Comparison of ENCODE assay signal across 8 cellular contexts in genomic region chr6:158869010-158869603, GRCh38. TPM values are rescaled to one million over a fixed set of nuclear protein-coding genes. Genes with fewer than 3 reads are reported as not detected.
A peak's percentile ranks its signal among the peaks of the same experiment; 100 is the strongest.
DNase-seq lines count a peak whose midpoint lies in the region; ATAC-seq and TF ChIP-seq lines count a peak whose summit lies in the region.

No MANE protein-coding gene starts in this region.

- WGBS in esophagus, 2 donors = 17 to 21% methylated on average over 16 to 19 of the region's 19 CpGs

- H3K27me3 ChIP-seq in esophagus (ENCODE audit: control insufficient read depth in 1 of 2, insufficient read depth in 2 of 2, low read length in 2 of 2) = no peaks in the 10 kb centered on the region
- H3K27me3 ChIP-seq in neutrophil = peaks cover 71% of the 10 kb centered on the region

- peak; percentile 4 for ATAC-seq in GM18519 (IDR thresholded peaks at IDR 0.05; ENCODE audit: low FRiP score, unreplicated experiment)
- ATAC-seq in HG03575 (IDR thresholded peaks at IDR 0.05; ENCODE audit: extremely low read depth, insufficient number of reproducible peaks, low FRiP score, unreplicated experiment) = peak; percentile 17
- ATAC-seq in HG03571 (IDR thresholded peaks at IDR 0.05; ENCODE audit: unreplicated experiment) = no peak

- DNase-seq in AG08395 (ENCODE audit: low spot score) (peak; percentile 18), SHP77 treated with DMSO at 0.1 percent for 48 hours (lab: John Stamatoyannopoulos, UW) (peak; percentile 66), ureter (ENCODE audit: low spot score) (no peak)

- H3K36me3 ChIP-seq in esophagus (ENCODE audit: control insufficient read depth in 2 of 2, insufficient read depth in 2 of 2, low read length in 1 of 2) (no peaks in the 10 kb centered on the region), neutrophil (no peaks in the 10 kb centered on the region)

- H3K9me3 ChIP-seq in esophagus (ENCODE audit: control insufficient read depth in 2 of 2, insufficient read depth in 1 of 2, low read depth in 1 of 2, low read length in 1 of 2) (no peaks in the 10 kb centered on the region), neutrophil (no peaks in the 10 kb centered on the region)

- no peak for TF ChIP-seq CTCF in neutrophil (IDR thresholded peaks at IDR 0.05)

- H3K27ac ChIP-seq in esophagus (ENCODE audit: low read depth in 2 of 2, low read length in 1 of 2) (peak overlapping the region; percentile 97 to 99), neutrophil (peak overlapping the region; percentile 67)

- H3K4me1 ChIP-seq in esophagus (ENCODE audit: control insufficient read depth in 2 of 2, insufficient read depth in 2 of 2, low read length in 1 of 2) = peaks cover 0 to 3% of the 10 kb centered on the region in 2 donors
- H3K4me1 ChIP-seq in neutrophil (ENCODE audit: control insufficient read depth in 1 of 2, insufficient read depth in 1 of 2, low read depth in 1 of 2, low read length in 1 of 2) = peaks cover 8 to 13% of the 10 kb centered on the region in 2 experiments

- H3K4me3 ChIP-seq in esophagus (ENCODE audit: low read depth in 1 of 2, low read length in 2 of 2) (peak overlapping the region; percentile 22 to 34), neutrophil (ENCODE audit: low read depth in 1 of 2, low read length in 1 of 2) (peak overlapping the region; percentile 59 to 65)

RNA-seq across cellular contexts. Expression of gene EZR, which starts 49.9 kb away (rescaled TPM):
- 100 to 1,000 TPM; 211 to 257 TPM for polyA plus RNA-seq in esophagus
- 314 TPM for total RNA-seq in ureter
